In genomic region chr7:151655555-151655954, GRCh38 we compare ENCODE assay signal across 11 cellular contexts.
"Had no signal": no experiment of that assay in that cellular context is flagged by ENCODE, and none has a peak within 500 bp of the region (broad histone marks: within the 10 kb centered on the region; RNA-seq: fewer than 3 reads in every experiment).

No MANE protein-coding gene starts in this region.

- FAIRE-seq: H1, H54 had no signal

- H3K9me3 ChIP-seq: HAP-1 had no signal

- ATAC-seq: GM23338, HCT116 had no signal

- H3K36me3 ChIP-seq: HAP-1 had no signal

- DNase-seq: GM23248, GOT3, H7, H9, HCEC 1CT, HFFc6 had no signal

- H3K9ac ChIP-seq: GM23248 had no signal

- H3K4me1 ChIP-seq: HAP-1 had no signal

- H3K27ac ChIP-seq: GM23248 had no signal

- H3K4me3 ChIP-seq: GM23248, GM23338, HAP-1 had no signal

- H3K4me2 ChIP-seq: GM23338 had no signal

- H2AFZ ChIP-seq: GM23248, GM23338 had no signal
